In genomic region chr7:22339725-22340390, GRCh38 we compare ENCODE assay signal across 21 cellular contexts.
"Had no signal": no experiment of that assay in that cellular context is flagged by ENCODE, and none has a peak within 500 bp of the region (broad histone marks: within the 10 kb centered on the region; RNA-seq: fewer than 3 reads in every experiment).

No MANE protein-coding gene starts in this region.

- H3K27ac Mint-ChIP-seq: activated CD4-positive, alpha-beta T cell treated with anti-CD3 and anti-CD28 coated beads, Interleukin-2, amount 10 ng/mL, durations not matched to agents 7 days and 5 days; activated CD8-positive, alpha-beta T cell treated with anti-CD3 and anti-CD28 coated beads, Interleukin-2, amount 10 ng/mL, durations not matched to agents 7 days and 5 days; activated naive CD4-positive, alpha-beta T cell treated with anti-CD3 and anti-CD28 coated beads, Interleukin-2, amount 10 ng/mL, durations not matched to agents 7 days and 5 days; activated naive CD8-positive, alpha-beta T cell treated with anti-CD3 and anti-CD28 coated beads, Interleukin-2, amount 50 U/mL, for 24 hours had no signal

- H3K36me3 ChIP-seq: brain microvascular endothelial cell, left lung, prostate gland, right atrium auricular region, tibial artery had no signal

- H3K4me1 ChIP-seq: prostate gland, right atrium auricular region, tibial artery had no signal

- H3K27me3 ChIP-seq: brain microvascular endothelial cell, left lung, right atrium auricular region, tibial artery had no signal

- H3K9me3 Mint-ChIP-seq: activated CD4-positive, alpha-beta T cell treated with anti-CD3 and anti-CD28 coated beads, Interleukin-2, amount 10 ng/mL, durations not matched to agents 7 days and 5 days; activated naive CD4-positive, alpha-beta T cell treated with anti-CD3 and anti-CD28 coated beads, Interleukin-2, amount 10 ng/mL, durations not matched to agents 7 days and 5 days had no signal

- H3K4me3 Mint-ChIP-seq: activated CD4-positive, alpha-beta T cell treated with anti-CD3 and anti-CD28 coated beads, Interleukin-2, amount 10 ng/mL, durations not matched to agents 7 days and 5 days; activated CD8-positive, alpha-beta T cell treated with anti-CD3 and anti-CD28 coated beads, Interleukin-2, amount 10 ng/mL, durations not matched to agents 7 days and 5 days; activated naive CD4-positive, alpha-beta T cell treated with anti-CD3 and anti-CD28 coated beads, Interleukin-2, amount 10 ng/mL, durations not matched to agents 7 days and 5 days; activated naive CD8-positive, alpha-beta T cell treated with anti-CD3 and anti-CD28 coated beads, Interleukin-2, amount 50 U/mL, for 24 hours had no signal

- H3K9me3 ChIP-seq: left lung, prostate gland, right atrium auricular region, tibial artery had no signal

- ATAC-seq: activated CD4-positive, CD25-positive, alpha-beta regulatory T cell treated with anti-CD3 and anti-CD28 coated beads, Interleukin-2, amount 50 U/mL, for 24 hours; activated CD8-positive, alpha-beta T cell treated with anti-CD3 and anti-CD28 coated beads, Interleukin-2, amount 10 ng/mL, durations not matched to agents 7 days and 5 days; activated naive CD8-positive, alpha-beta T cell treated with anti-CD3 and anti-CD28 coated beads, Interleukin-2, amount 50 U/mL, for 24 hours; stimulated activated naive CD8-positive, alpha-beta T cell treated with anti-CD3 and anti-CD28 coated beads, Interleukin-15, Interleukin-2, amounts not matched to agents 100 U/mL and 50 U/mL, for 24 hours had no signal

- H3K27ac ChIP-seq: brain microvascular endothelial cell, coronary artery, left lung, prostate gland, right atrium auricular region, tibial artery had no signal

- H3K36me3 Mint-ChIP-seq: activated naive CD4-positive, alpha-beta T cell treated with anti-CD3 and anti-CD28 coated beads, Interleukin-2, amount 10 ng/mL, durations not matched to agents 7 days and 5 days had no signal

- DNase-seq: activated CD4-positive, alpha-beta T cell treated with anti-CD3 and anti-CD28 coated beads, Interleukin-2, amount 10 ng/mL, durations not matched to agents 7 days and 5 days; activated CD8-positive, alpha-beta memory T cell treated with anti-CD3 and anti-CD28 coated beads, Interleukin-2, amount 50 U/mL, for 48 hours; activated CD8-positive, alpha-beta T cell treated with anti-CD3 and anti-CD28 coated beads, Interleukin-2, amount 10 ng/mL, durations not matched to agents 7 days and 5 days; activated effector memory CD4-positive, alpha-beta T cell treated with Interleukin-2 at 50 U/mL for 16 hours; activated naive CD4-positive, alpha-beta T cell treated with anti-CD3 and anti-CD28 coated beads, Interleukin-2, amount 10 ng/mL, durations not matched to agents 7 days and 5 days; activated naive CD8-positive, alpha-beta T cell treated with anti-CD3 and anti-CD28 coated beads, Interleukin-2, amount 50 U/mL, for 24 hours; activated T-cell treated with anti-CD3 and anti-CD28 coated beads, Interleukin-2, amount 50 U/mL, for 48 hours; anterior cingulate cortex; brain microvascular endothelial cell; kidney; left lung; mammary epithelial cell; stimulated activated CD4-positive, alpha-beta T cell treated with anti-CD3 and anti-CD28 coated beads, Interleukin-2, amount 100 ng/mL, for 24 hours; stimulated activated naive CD8-positive, alpha-beta T cell treated with anti-CD3 and anti-CD28 coated beads, Interleukin-15, Interleukin-2, amounts not matched to agents 100 U/mL and 50 U/mL, for 24 hours; substantia nigra; T1000; tibial artery had no signal

- H3K4me1 Mint-ChIP-seq: activated CD4-positive, alpha-beta T cell treated with anti-CD3 and anti-CD28 coated beads, Interleukin-2, amount 10 ng/mL, durations not matched to agents 7 days and 5 days; activated naive CD4-positive, alpha-beta T cell treated with anti-CD3 and anti-CD28 coated beads, Interleukin-2, amount 10 ng/mL, durations not matched to agents 7 days and 5 days; activated naive CD8-positive, alpha-beta T cell treated with anti-CD3 and anti-CD28 coated beads, Interleukin-2, amount 50 U/mL, for 24 hours had no signal

- H3K4me3 ChIP-seq: coronary artery, left lung, prostate gland, right atrium auricular region, tibial artery had no signal
